8 cellular contexts compared by ENCODE assay signal in the genomic region with DNA sequence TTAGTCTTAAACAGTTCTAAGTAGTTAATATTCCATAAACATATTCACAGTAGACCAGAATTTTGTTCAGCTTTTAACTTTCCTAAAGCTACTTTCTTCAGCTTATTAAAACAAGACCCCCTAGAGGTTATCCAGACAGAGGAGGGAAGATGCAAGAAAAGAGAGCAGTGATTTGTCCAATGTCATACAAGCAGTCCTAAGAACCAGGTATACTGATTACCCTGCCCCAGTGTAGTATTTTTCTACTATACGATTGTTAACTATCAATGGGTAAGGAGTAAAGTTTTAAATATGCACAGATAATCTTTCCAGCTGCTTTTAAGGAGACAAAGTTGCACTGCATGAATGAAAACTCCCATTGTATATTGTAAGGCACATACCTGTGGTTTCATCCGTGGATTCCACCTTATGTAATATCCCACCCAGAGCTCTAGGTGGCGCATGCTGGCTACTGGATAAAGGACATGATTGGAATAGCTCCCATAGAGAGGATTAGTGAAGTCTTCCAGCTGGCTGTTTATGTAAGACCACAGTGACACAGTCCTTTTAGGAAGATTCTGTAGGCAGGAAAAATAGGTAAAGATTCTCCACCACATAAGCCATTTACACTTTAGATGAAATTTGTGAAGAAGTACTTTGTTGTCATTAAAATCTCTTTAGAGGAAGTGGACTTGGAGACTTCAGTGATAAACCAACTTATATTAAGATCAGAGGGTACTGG. TPM values are rescaled to one million over a fixed set of nuclear protein-coding genes. Genes with fewer than 3 reads are reported as not detected.
DNase-seq lines count a peak whose midpoint lies in the region; TF ChIP-seq lines count a peak whose summit lies in the region.

No MANE protein-coding gene starts in this region.

- no peaks in the 10 kb centered on the region for H3F3A ChIP-seq in Loucy (ENCODE audit: low read depth)

- no peak overlapping the region for H3K4me3 ChIP-seq in HAP-1
- H3K4me3 ChIP-seq in Loucy (ENCODE audit: low read length, poor library complexity, severe bottlenecking) = no peak overlapping the region
- no peak overlapping the region for H3K4me3 ChIP-seq in SJCRH30

- H3K9me3 ChIP-seq in HAP-1 (no peaks in the 10 kb centered on the region), Loucy (ENCODE audit: insufficient read depth, low read depth, low read length) (no peaks in the 10 kb centered on the region), SJCRH30 (replicated peaks) (no peaks in the 10 kb centered on the region)

- H2AFZ ChIP-seq in Loucy (ENCODE audit: low read length) = no peak overlapping the region

- H3K27me3 ChIP-seq in HAP-1 (ENCODE audit: low read depth) (no peaks in the 10 kb centered on the region), Loucy (ENCODE audit: insufficient read depth, low read length, poor library complexity, severe bottlenecking) (no peaks in the 10 kb centered on the region), SJCRH30 (no peaks in the 10 kb centered on the region)

- H3K79me2 ChIP-seq in Loucy (ENCODE audit: insufficient read depth, low read length) = no peaks in the 10 kb centered on the region

- in situ Hi-C loops in HAP-1 (cut with MboI; ENCODE audit: low sequenced_read_pairs) = loop anchor here (25.0 kb wide), 1 partner anchor 551 kb away; a partner anchor contains a TSS

- no peak overlapping the region for H3K9ac ChIP-seq in Loucy (ENCODE audit: low read depth, low read length, poor library complexity, severe bottlenecking)

- peak overlapping the region; percentile 65 for H3K27ac ChIP-seq in SJCRH30

- H3K9me2 ChIP-seq in Loucy (replicated peaks; ENCODE audit: low read depth, low read length) = no peaks in the 10 kb centered on the region

- DNase-seq in GM03348 (ENCODE audit: low spot score) (peak; percentile 70), HAP-1 (ENCODE audit: low spot score in 2 of 2) (peak; percentile 80 to 89), SJCRH30 (peak; percentile 75 to 91), globus pallidus (ENCODE audit: low spot score) (peak; percentile 76), pons (ENCODE audit: low spot score) (peak; percentile 88), ureter (ENCODE audit: low spot score) (peak; percentile 69)
- DNase-seq in activated naive CD4-positive, alpha-beta T cell treated with Interleukin-2 at 50 U/mL for 16 hours = peak; percentile 54

- peak; percentile 97 for TF ChIP-seq CTCF in Loucy (conservative IDR thresholded peaks at IDR 0.05; ENCODE audit: low read length)

- no peaks in the 10 kb centered on the region for H4K20me1 ChIP-seq in Loucy (ENCODE audit: insufficient read depth, low read length, poor library complexity, severe bottlenecking)

- H3K4me2 ChIP-seq in Loucy (ENCODE audit: low read depth, low read length, poor library complexity, severe bottlenecking) = no peak overlapping the region

- H3K4me1 ChIP-seq in HAP-1 (no peaks in the 10 kb centered on the region), Loucy (ENCODE audit: insufficient read depth, low read length, poor library complexity, severe bottlenecking) (no peaks in the 10 kb centered on the region), SJCRH30 (peaks cover 29% of the 10 kb centered on the region)

- H3K36me3 ChIP-seq in HAP-1 (replicated peaks) (peaks cover 58% of the 10 kb centered on the region), Loucy (ENCODE audit: insufficient read depth, low read length) (peaks cover 86% of the 10 kb centered on the region; the same call in 1 of the 2 replicates), SJCRH30 (peaks cover 46% of the 10 kb centered on the region)

RNA-seq across cellular contexts. Expression of a gene that starts 45.6 kb away (rescaled TPM):
- 48.1 and 53.4 TPM in 2 replicates for total RNA-seq in SJCRH30 (2014; rRNA removed; shearing (Covaris generic))
- total RNA-seq in ureter = 35.6 TPM

RNA-seq across cellular contexts. Expression of a gene that starts 46.3 kb away (rescaled TPM):
- 16.3 and 19.1 TPM in 2 replicates for total RNA-seq in SJCRH30 (2014; rRNA removed; shearing (Covaris generic))
- total RNA-seq in ureter = 25.3 TPM
